In the genomic region with DNA sequence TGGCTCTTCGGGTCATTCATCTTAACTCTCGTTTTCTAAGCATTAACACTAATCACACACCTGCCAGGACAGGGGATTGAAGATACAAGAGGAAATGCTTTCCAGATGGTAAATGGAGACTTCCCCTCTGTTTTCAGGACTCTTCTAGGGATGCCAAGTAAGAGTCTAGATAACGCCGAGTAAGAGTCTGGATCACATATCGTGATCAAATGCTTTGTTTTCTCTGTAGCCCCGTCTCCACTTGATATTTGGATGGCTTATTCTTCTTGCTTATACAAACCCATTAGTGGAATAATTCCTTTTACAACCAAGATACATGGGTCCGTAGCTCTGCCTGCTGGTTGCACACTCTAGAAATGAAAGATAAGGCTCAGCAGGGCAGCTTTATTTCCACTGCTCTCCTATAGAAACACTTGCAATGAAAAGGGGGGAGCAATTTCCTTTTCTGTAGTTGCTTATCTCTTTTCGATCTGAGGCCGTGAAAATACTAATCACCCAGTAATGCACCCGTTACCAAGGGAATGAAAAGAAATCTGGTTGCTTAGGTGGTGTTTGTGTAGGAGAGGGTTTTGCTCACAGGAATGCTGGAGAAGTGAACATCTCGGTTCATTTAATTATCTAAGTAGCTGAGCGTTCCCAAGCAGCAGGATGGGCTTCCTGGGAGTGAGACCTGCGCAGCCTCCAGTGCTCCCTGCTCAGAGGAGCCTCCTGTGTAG, we compare ENCODE assay signal across 9 cellular contexts.
A peak's percentile ranks its signal among the peaks of the same experiment; 100 is the strongest.
DNase-seq lines count a peak whose midpoint lies in the region; ATAC-seq, FAIRE-seq and TF ChIP-seq lines count a peak whose summit lies in the region.
"Had no signal": no experiment of that assay in that cellular context is flagged by ENCODE, and none has a peak within 500 bp of the region (broad histone marks: within the 10 kb centered on the region; RNA-seq: fewer than 3 reads in every experiment).

No MANE protein-coding gene starts in this region.

- peak overlapping the region; percentile 35 for H2AFZ ChIP-seq in astrocyte (ENCODE audit: low read depth, low read length)

- peak overlapping the region; percentile 84 for H3K9ac ChIP-seq in astrocyte (ENCODE audit: low read length)

- no peaks in the 10 kb centered on the region for H3K79me2 ChIP-seq in astrocyte (ENCODE audit: insufficient read depth, low read length)

- H3K27ac Mint-ChIP-seq in astrocyte (ENCODE audit: unreplicated experiment) = no peak overlapping the region

- peak overlapping the region; percentile 92 for H3K4me2 ChIP-seq in astrocyte (ENCODE audit: low read length)

- peaks cover 8% of the 10 kb centered on the region for H3K4me1 Mint-ChIP-seq in astrocyte (ENCODE audit: low read depth, unreplicated experiment)

- no peak for ATAC-seq in HG03442 (IDR thresholded peaks at IDR 0.05; ENCODE audit: unreplicated experiment)
- ATAC-seq: left colon had no signal

- no peak for FAIRE-seq in astrocyte (lab: Jason Lieb, UNC)
- FAIRE-seq in urothelium cell line (lab: Jason Lieb, UNC) = no peak
- no peak for FAIRE-seq in H54 (lab: Jason Lieb, UNC)

- H3K9me3 Mint-ChIP-seq in astrocyte (ENCODE audit: unreplicated experiment) = peaks cover 8% of the 10 kb centered on the region

- DNase-seq in NCI-H2171 treated with DMSO at 0.1 percent for 48 hours (lab: John Stamatoyannopoulos, UW) (peak; percentile 33), NCI-H2171 (lab: John Stamatoyannopoulos, UW) (no peak), astrocyte (ENCODE audit: low read depth) (peak; percentile 89), urothelium cell line (ENCODE audit: low spot score) (peak; percentile 33), H54 (ENCODE audit: insufficient read length, low spot score) (no peak), NOMO-1 (lab: John Stamatoyannopoulos, UW; ENCODE audit: unreplicated experiment in 2 of 2) (no peak)

- no peak overlapping the region for H3K4me3 Mint-ChIP-seq in astrocyte (ENCODE audit: unreplicated experiment)

- peaks cover 18% of the 10 kb centered on the region for H3K4me1 ChIP-seq in astrocyte (ENCODE audit: insufficient read depth, low read length)

- peak overlapping the region; percentile 56 for H3K4me3 ChIP-seq in astrocyte (ENCODE audit: insufficient read depth, low read depth, low read length)

- H3K9me3 ChIP-seq in astrocyte (ENCODE audit: insufficient read depth, low read depth, low read length) = no peaks in the 10 kb centered on the region

- TF ChIP-seq POLR2A in H54 (IDR thresholded peaks at IDR 0.05; ENCODE audit: low read depth, low read length) = no peak

- no peaks in the 10 kb centered on the region for H3K36me3 ChIP-seq in astrocyte (ENCODE audit: insufficient read depth, low read length)

- H3K36me3 Mint-ChIP-seq in astrocyte (ENCODE audit: low read depth, unreplicated experiment) = peaks cover 13% of the 10 kb centered on the region

- H3K27ac ChIP-seq in astrocyte (ENCODE audit: low read depth, low read length) (peak overlapping the region; percentile 96), layer of hippocampus (ENCODE audit: low read depth, low read length) (peak overlapping the region; percentile 36)

- H3K27me3 Mint-ChIP-seq in astrocyte (ENCODE audit: low read depth, unreplicated experiment) = peaks cover 4% of the 10 kb centered on the region

- no peak for TF ChIP-seq CTCF in astrocyte (IDR thresholded peaks at IDR 0.05; ENCODE audit: insufficient read depth, low read depth, low read length)

- H3K27me3 ChIP-seq in astrocyte (ENCODE audit: insufficient read depth, low read length) (no peaks in the 10 kb centered on the region), layer of hippocampus (ENCODE audit: control insufficient read depth, insufficient read depth, low read length) (no peaks in the 10 kb centered on the region)

- H4K20me1 ChIP-seq in astrocyte (ENCODE audit: insufficient read depth, low read length) = no peaks in the 10 kb centered on the region

Comparison
In these comparisons a context has a peak if more than half of its experiments do, and no peak if none do; other contexts are left out.
1. DNase-seq: peak in NCI-H2171 treated with DMSO at 0.1 percent for 48 hours (single experiment), astrocyte (single experiment) and urothelium cell line (single experiment); none in NCI-H2171 (single experiment), H54 (single experiment) and NOMO-1 (0 of 2).